Comparison of ENCODE assay signal across 21 cellular contexts in the genomic region with DNA sequence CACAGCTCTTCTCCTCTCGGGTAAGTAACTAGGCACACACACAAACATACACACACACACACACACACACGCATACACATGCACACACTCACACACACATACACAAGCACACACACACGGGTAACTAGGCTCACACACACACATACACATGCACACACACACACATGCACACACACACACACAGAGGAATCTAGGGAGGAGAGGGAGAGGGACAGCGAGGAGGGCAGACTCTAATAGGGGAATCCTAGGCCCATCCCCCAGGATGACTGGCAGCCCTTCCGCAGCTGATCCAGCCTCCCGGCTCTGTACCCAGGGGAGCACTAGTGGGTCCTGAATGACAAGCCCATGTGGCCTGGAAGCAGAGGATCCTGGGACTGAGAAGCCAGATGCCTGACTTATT.
DNase-seq lines count a peak whose midpoint lies in the region; ATAC-seq, FAIRE-seq and TF ChIP-seq lines count a peak whose summit lies in the region.
"Had no signal": no experiment of that assay in that cellular context is flagged by ENCODE, and none has a peak within 500 bp of the region (broad histone marks: within the 10 kb centered on the region; RNA-seq: fewer than 3 reads in every experiment).

No MANE protein-coding gene starts in this region.

- no peak overlapping the region for H3K23ac ChIP-seq in H9 (ENCODE audit: insufficient read length, low read depth, low read length)
- no peak overlapping the region for H3K23ac ChIP-seq in H1 (ENCODE audit: insufficient read length)

- H3K56ac ChIP-seq in H9 (ENCODE audit: insufficient read length, low read depth, low read length) (no peak overlapping the region), H1 (replicated peaks; ENCODE audit: insufficient read length, low read depth, low read length) (no peak overlapping the region)

- CTCF ChIA-PET in H1 (lab: Charles Lee; ENCODE audit: partially characterized antibody) = interaction anchor here (0.9 to 3.7 kb wide), 5 partner anchors 11 to 179 kb away, joined by 3 to 19 read pairs (median 3); no protein-coding TSS in a partner anchor

- no CpG with 5 or more reads among the region's 6 CpGs for WGBS in H9 (ENCODE audit: extremely low coverage, insufficient read length, low lambda C conversion rate)
- WGBS in H1 (ENCODE audit: extremely low coverage in 1 of 2, insufficient coverage in 1 of 2, insufficient read length in 1 of 2, insufficient replicate concordance in 2 of 2, low coverage in 1 of 2, low lambda C conversion rate in 2 of 2, missing lambda C conversion rate in 1 of 2), 2 experiments = 71% methylated on average over 6 of the region's 6 CpGs; no CpG with 5 or more reads in 1 of the 2 experiments
- 29 to 40% (median 31%) methylated on average over 6 of the region's 6 CpGs for WGBS in psoas muscle, 3 donors

- H3K79me1 ChIP-seq in H9 (ENCODE audit: insufficient read depth, low read depth, low read length, poor library complexity, severe bottlenecking) (no peaks in the 10 kb centered on the region), H1 (ENCODE audit: low read depth, low read length) (no peaks in the 10 kb centered on the region)

- H2BK20ac ChIP-seq in H9 (ENCODE audit: low read depth, low read length, poor library complexity, severe bottlenecking) (no peak overlapping the region), H1 (ENCODE audit: low read length) (no peak overlapping the region)

- H3K18ac ChIP-seq in H9 (ENCODE audit: insufficient read length, low read depth, low read length) = no peak overlapping the region
- no peak overlapping the region for H3K18ac ChIP-seq in H1 (ENCODE audit: extremely low read depth, low read length)

- no peaks in the 10 kb centered on the region for H3K9me3 Mint-ChIP-seq in H9

- peak overlapping the region in 1 of 2 experiments; percentile 24; a peak in 1 of 5 replicates for H3K4me3 Mint-ChIP-seq in H9

- no peak overlapping the region for H3K9ac ChIP-seq in H9 (ENCODE audit: extremely low read depth, insufficient read length, low read length)
- H3K9ac ChIP-seq in H1 (replicated peaks in 1 of 4; ENCODE audit: extremely low read depth in 1 of 4, low read depth in 3 of 4, low read length in 3 of 4) = no peak overlapping the region
- no peak overlapping the region for H3K9ac ChIP-seq in kidney (ENCODE audit: low read length in 2 of 2)
- H3K9ac ChIP-seq: parathyroid adenoma had no signal

- H3K27ac Mint-ChIP-seq in H9 = peak overlapping the region in 2 of 3 experiments; percentile 2 to 54; a peak in 3 of 7 replicates

- TF ChIP-seq EP300 in H1 (IDR thresholded peaks at IDR 0.05; ENCODE audit: borderline replicate concordance in 1 of 2, low read depth in 2 of 2, low read length in 2 of 2) = no peak

- POLR2A ChIA-PET in H1 (lab: Charles Lee; ENCODE audit: partially characterized antibody) = interaction anchor here (0.6 to 1.0 kb wide), 4 partner anchors 8 to 664 kb away, joined by 3 read pairs; no protein-coding TSS in a partner anchor

- H4K5ac ChIP-seq in H9 (ENCODE audit: insufficient read length, low read depth, low read length) = no peak overlapping the region
- H4K5ac ChIP-seq in H1 (ENCODE audit: insufficient read length, low read depth, low read length) = no peak overlapping the region

- H2BK15ac ChIP-seq in H9 (ENCODE audit: low read depth, low read length) = no peak overlapping the region
- H2BK15ac ChIP-seq in H1 (ENCODE audit: low read length) = peak overlapping the region; percentile 23

- H3K27ac ChIP-seq in H9 (ENCODE audit: insufficient read length, low read depth, low read length) (no peak overlapping the region), H1 (ENCODE audit: low read depth, low read length) (no peak overlapping the region), psoas muscle (no peak overlapping the region), kidney (ENCODE audit: low read depth in 2 of 2, low read length in 2 of 2) (no peak overlapping the region)
- H3K27ac ChIP-seq: adrenal gland, parathyroid adenoma, thoracic aorta had no signal

- H2AFZ ChIP-seq in H9 (ENCODE audit: low read length) (no peak overlapping the region), H1 (ENCODE audit: low read length) (no peak overlapping the region)
- H2AFZ ChIP-seq: parathyroid adenoma had no signal

- intact Hi-C loops in psoas muscle (cut with DNase I) = no loop called here
- intact Hi-C loops in kidney (cut with DNase I) = no loop called here

- H4K91ac ChIP-seq in H9 (ENCODE audit: insufficient read length, low read depth, low read length) (no peak overlapping the region), H1 (replicated peaks; ENCODE audit: insufficient read length, low read length) (peak overlapping the region; percentile 48)

- H3K14ac ChIP-seq in H9 (ENCODE audit: insufficient read depth, low read length) (no peak overlapping the region), H1 (ENCODE audit: insufficient read length) (no peak overlapping the region)

- no peak overlapping the region for H2BK12ac ChIP-seq in H9 (ENCODE audit: insufficient read length, low read depth, low read length)
- peak overlapping the region; percentile 78; the same call in 1 of the 2 replicates for H2BK12ac ChIP-seq in H1 (ENCODE audit: low read depth, low read length)

- TF ChIP-seq RAD21 in H1 (IDR thresholded peaks at IDR 0.05 in 1 of 2, conservative IDR thresholded peaks at IDR 0.05 in 1 of 2; ENCODE audit: low read depth in 2 of 2, low read length in 2 of 2) = no peak

- H3T11ph ChIP-seq in H9 (ENCODE audit: low read length) = no peak overlapping the region

- H3K27me3 ChIP-seq in H9 (ENCODE audit: insufficient read depth, low read length) = no peaks in the 10 kb centered on the region
- H3K27me3 ChIP-seq in H1 (replicated peaks in 1 of 4; ENCODE audit: control insufficient read depth in 3 of 4, extremely low read depth in 1 of 4, insufficient read depth in 3 of 4, low read length in 3 of 4) = no peaks in the 10 kb centered on the region
- H3K27me3 ChIP-seq in psoas muscle (ENCODE audit: insufficient read depth in 3 of 3, low read length in 2 of 3) = no peaks in the 10 kb centered on the region
- H3K27me3 ChIP-seq: adrenal gland had no signal

- H3K36me3 ChIP-seq in H1 (ENCODE audit: control insufficient read depth in 2 of 4, insufficient read depth in 4 of 4, low read length in 3 of 4) (no peaks in the 10 kb centered on the region), psoas muscle (ENCODE audit: insufficient read depth in 1 of 2, low read depth in 1 of 2) (no peaks in the 10 kb centered on the region), kidney (ENCODE audit: control insufficient read depth in 1 of 2, insufficient read depth in 2 of 2, low read length in 2 of 2) (no peaks in the 10 kb centered on the region)
- H3K36me3 ChIP-seq: adrenal gland, thoracic aorta had no signal

- peak; percentile 39 to 77 (median 48) for ATAC-seq in psoas muscle
- no peak for ATAC-seq in HG02840 (IDR thresholded peaks at IDR 0.05; ENCODE audit: low FRiP score, unreplicated experiment)
- ATAC-seq: GM12878 had no signal

- no peaks in the 10 kb centered on the region for H3K36me3 Mint-ChIP-seq in H9 (ENCODE audit: insufficient read depth in 1 of 3, low read depth in 3 of 3)

- TF ChIP-seq CTCF in H9 (conservative IDR thresholded peaks at IDR 0.05) (no peak), H1 (IDR thresholded peaks at IDR 0.05; ENCODE audit: control extremely low read depth in 1 of 3, insufficient read depth in 1 of 3, low read depth in 1 of 3, low read length in 3 of 3) (no peak), psoas muscle (IDR thresholded peaks at IDR 0.05) (no peak), kidney (IDR thresholded peaks at IDR 0.05; ENCODE audit: borderline replicate concordance, extremely low read depth, insufficient read depth) (no peak)

- H2BK5ac ChIP-seq in H9 (ENCODE audit: insufficient read length, low read length) = no peak overlapping the region
- 0 out of 2 replicates have a peak overlapping the region, but pooled peaks have one; percentile 39 for H2BK5ac ChIP-seq in H1 (ENCODE audit: low read depth, low read length)

- no peak overlapping the region for H2BK120ac ChIP-seq in H9 (ENCODE audit: low read depth, low read length, poor library complexity, severe bottlenecking)
- H2BK120ac ChIP-seq in H1 (replicated peaks; ENCODE audit: low read depth, low read length) = no peak overlapping the region

- no peaks in the 10 kb centered on the region for H3K23me2 ChIP-seq in H9 (ENCODE audit: insufficient read length, low read depth, low read length, poor library complexity, severe bottlenecking)
- peaks cover 3% of the 10 kb centered on the region; the same call in 1 of the 2 replicates for H3K23me2 ChIP-seq in H1 (ENCODE audit: low read depth, low read length)

- no peak overlapping the region for H3K4ac ChIP-seq in H9 (ENCODE audit: low read depth, low read length)
- no peak overlapping the region for H3K4ac ChIP-seq in H1 (replicated peaks; ENCODE audit: insufficient read length, low read depth, low read length)

- peaks cover 3% of the 10 kb centered on the region; the same call in 1 of the 2 replicates for H3K4me1 ChIP-seq in H9 (ENCODE audit: insufficient read depth, low read length)
- peaks cover 0 to 20% (median 8%) of the 10 kb centered on the region in 4 experiments; a peak in 5 of 7 replicates for H3K4me1 ChIP-seq in H1 (replicated peaks in 1 of 4; ENCODE audit: control insufficient read depth in 3 of 4, insufficient read depth in 4 of 4, low read length in 3 of 4)
- no peaks in the 10 kb centered on the region for H3K4me1 ChIP-seq in psoas muscle
- no peaks in the 10 kb centered on the region for H3K4me1 ChIP-seq in kidney (ENCODE audit: control insufficient read depth in 1 of 2, insufficient read depth in 1 of 2, low read depth in 1 of 2, low read length in 2 of 2)
- H3K4me1 ChIP-seq: adrenal gland, parathyroid adenoma had no signal

- H4K8ac ChIP-seq in H9 (replicated peaks; ENCODE audit: insufficient read length, low read depth, low read length) (no peak overlapping the region), H1 (ENCODE audit: extremely low read depth, insufficient read depth, low read length) (no peak overlapping the region)

- no peak overlapping the region for H2AK5ac ChIP-seq in H9 (ENCODE audit: insufficient read length, low read length)
- peak overlapping the region; percentile 30; the same call in 1 of the 2 replicates for H2AK5ac ChIP-seq in H1 (ENCODE audit: low read depth, low read length)

- DNase-seq in H9 (no peak), NCI-H2107 treated with DMSO at 0.1 percent for 48 hours (lab: John Stamatoyannopoulos, UW; ENCODE audit: unreplicated experiment) (peak; percentile 42), H1 (ENCODE audit: low read depth in 1 of 2, low spot score in 2 of 2) (no peak), psoas muscle (no peak), kidney (no peak), NCI-H345 (lab: John Stamatoyannopoulos, UW) (no peak)
- no peak for DNase-seq in stimulated activated CD4-positive, alpha-beta T cell treated with anti-CD3 and anti-CD28 coated beads, Interleukin-12 subunit alpha, Interleukin-12 subunit beta, amount 100 ng/mL, for 4 hours
- DNase-seq: activated CD4-positive, alpha-beta T cell treated with anti-CD3 and anti-CD28 coated beads for 48 hours; activated effector memory CD4-positive, alpha-beta T cell treated with Interleukin-2 at 50 U/mL for 16 hours; adrenal gland; AML-193; Calu3; caudate nucleus; GDM1; NCI-H187 had no signal

- TF ChIP-seq POLR2A in H1 (IDR thresholded peaks at IDR 0.05; ENCODE audit: control extremely low read depth in 1 of 2, low read depth in 2 of 2, low read length in 2 of 2) = no peak

- H3K4me3 ChIP-seq in H1 (ENCODE audit: extremely low read depth in 1 of 4, insufficient read depth in 2 of 4, low read depth in 3 of 4, low read length in 4 of 4) (no peak overlapping the region), psoas muscle (no peak overlapping the region), kidney (ENCODE audit: low read length in 2 of 2) (no peak overlapping the region)
- H3K4me3 ChIP-seq: adrenal gland, GM12878, smooth muscle cell, thoracic aorta had no signal

- peaks cover 18 to 29% of the 10 kb centered on the region in 2 experiments for H3K4me1 Mint-ChIP-seq in H9

- H3K79me2 ChIP-seq in H9 (ENCODE audit: insufficient read depth, low read length) (no peaks in the 10 kb centered on the region), H1 (ENCODE audit: control insufficient read depth in 1 of 2, insufficient read depth in 2 of 2, low read length in 2 of 2) (no peaks in the 10 kb centered on the region)
- H3K79me2 ChIP-seq: parathyroid adenoma had no signal

- no peaks in the 10 kb centered on the region for H3K9me3 ChIP-seq in H9 (ENCODE audit: control insufficient read depth, low read depth, low read length)
- H3K9me3 ChIP-seq in H1 (ENCODE audit: insufficient read depth in 2 of 2, low read depth in 1 of 2, low read length in 1 of 2) = no peaks in the 10 kb centered on the region
- no peaks in the 10 kb centered on the region for H3K9me3 ChIP-seq in psoas muscle
- H3K9me3 ChIP-seq in kidney (ENCODE audit: control insufficient read depth in 1 of 2, low read length in 2 of 2) = no peaks in the 10 kb centered on the region
- H3K9me3 ChIP-seq: adrenal gland, thoracic aorta had no signal

- no peak for FAIRE-seq in H1 (lab: Jason Lieb, UNC)
- FAIRE-seq in kidney (lab: Jason Lieb, UNC) = no peak
- FAIRE-seq: GM12878, TTC549 had no signal

- H3K27me3 Mint-ChIP-seq in H9 (ENCODE audit: low read depth) = peaks cover 3% of the 10 kb centered on the region

- H3K4me2 ChIP-seq in H9 (ENCODE audit: insufficient read depth, insufficient read length, low read length) (no peak overlapping the region), H1 (ENCODE audit: insufficient read depth in 1 of 2, low read depth in 2 of 2, low read length in 2 of 2) (no peak overlapping the region)
- H3K4me2 ChIP-seq: smooth muscle cell had no signal

- no peaks in the 10 kb centered on the region for H4K20me1 ChIP-seq in H9 (ENCODE audit: control insufficient read depth, insufficient read depth, insufficient read length)
- peaks cover 0 to 2% of the 10 kb centered on the region in 2 experiments for H4K20me1 ChIP-seq in H1 (replicated peaks in 1 of 2; ENCODE audit: control insufficient read depth in 1 of 2, insufficient read depth in 2 of 2, low read length in 2 of 2)
